Comparison of ENCODE assay signal across 1 cellular context in genomic region chr1:207888647-207889046, GRCh38.
TF ChIP-seq lines count a peak whose summit lies in the region.

No MANE protein-coding gene starts in this region.

TF ChIP-seq in WTC11, 78 proteins besides CTCF, POLR2A, EP300 and RAD21 (continued from another document):
- TF ChIP-seq, protein P1, sequence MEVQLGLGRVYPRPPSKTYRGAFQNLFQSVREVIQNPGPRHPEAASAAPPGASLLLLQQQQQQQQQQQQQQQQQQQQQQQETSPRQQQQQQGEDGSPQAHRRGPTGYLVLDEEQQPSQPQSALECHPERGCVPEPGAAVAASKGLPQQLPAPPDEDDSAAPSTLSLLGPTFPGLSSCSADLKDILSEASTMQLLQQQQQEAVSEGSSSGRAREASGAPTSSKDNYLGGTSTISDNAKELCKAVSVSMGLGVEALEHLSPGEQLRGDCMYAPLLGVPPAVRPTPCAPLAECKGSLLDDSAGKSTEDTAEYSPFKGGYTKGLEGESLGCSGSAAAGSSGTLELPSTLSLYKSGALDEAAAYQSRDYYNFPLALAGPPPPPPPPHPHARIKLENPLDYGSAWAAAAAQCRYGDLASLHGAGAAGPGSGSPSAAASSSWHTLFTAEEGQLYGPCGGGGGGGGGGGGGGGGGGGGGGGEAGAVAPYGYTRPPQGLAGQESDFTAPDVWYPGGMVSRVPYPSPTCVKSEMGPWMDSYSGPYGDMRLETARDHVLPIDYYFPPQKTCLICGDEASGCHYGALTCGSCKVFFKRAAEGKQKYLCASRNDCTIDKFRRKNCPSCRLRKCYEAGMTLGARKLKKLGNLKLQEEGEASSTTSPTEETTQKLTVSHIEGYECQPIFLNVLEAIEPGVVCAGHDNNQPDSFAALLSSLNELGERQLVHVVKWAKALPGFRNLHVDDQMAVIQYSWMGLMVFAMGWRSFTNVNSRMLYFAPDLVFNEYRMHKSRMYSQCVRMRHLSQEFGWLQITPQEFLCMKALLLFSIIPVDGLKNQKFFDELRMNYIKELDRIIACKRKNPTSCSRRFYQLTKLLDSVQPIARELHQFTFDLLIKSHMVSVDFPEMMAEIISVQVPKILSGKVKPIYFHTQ (CRISPR knock-in tag; IDR thresholded peaks at IDR 0.05): no peak
- TF ChIP-seq ZNF423 (CRISPR knock-in tag; IDR thresholded peaks at IDR 0.05) (no peak), HMGA2 (CRISPR knock-in tag; IDR thresholded peaks at IDR 0.05) (no peak), NR3C1 (CRISPR knock-in tag; conservative IDR thresholded peaks at IDR 0.05; ENCODE audit: low read depth) (no peak), JAZF1 (CRISPR knock-in tag; IDR thresholded peaks at IDR 0.05) (no peak), FOXK1 (CRISPR knock-in tag; IDR thresholded peaks at IDR 0.05) (no peak), CREM (CRISPR knock-in tag; IDR thresholded peaks at IDR 0.05) (no peak), SOX15 (CRISPR knock-in tag; IDR thresholded peaks at IDR 0.05) (no peak), FOXP1 (CRISPR knock-in tag; IDR thresholded peaks at IDR 0.05; ENCODE audit: borderline replicate concordance) (no peak), GABPB1 (CRISPR knock-in tag; IDR thresholded peaks at IDR 0.05) (no peak), CREB1 (CRISPR knock-in tag; IDR thresholded peaks at IDR 0.05) (no peak), ATF1 (CRISPR knock-in tag; IDR thresholded peaks at IDR 0.05) (no peak)
- TF ChIP-seq, protein P2, sequence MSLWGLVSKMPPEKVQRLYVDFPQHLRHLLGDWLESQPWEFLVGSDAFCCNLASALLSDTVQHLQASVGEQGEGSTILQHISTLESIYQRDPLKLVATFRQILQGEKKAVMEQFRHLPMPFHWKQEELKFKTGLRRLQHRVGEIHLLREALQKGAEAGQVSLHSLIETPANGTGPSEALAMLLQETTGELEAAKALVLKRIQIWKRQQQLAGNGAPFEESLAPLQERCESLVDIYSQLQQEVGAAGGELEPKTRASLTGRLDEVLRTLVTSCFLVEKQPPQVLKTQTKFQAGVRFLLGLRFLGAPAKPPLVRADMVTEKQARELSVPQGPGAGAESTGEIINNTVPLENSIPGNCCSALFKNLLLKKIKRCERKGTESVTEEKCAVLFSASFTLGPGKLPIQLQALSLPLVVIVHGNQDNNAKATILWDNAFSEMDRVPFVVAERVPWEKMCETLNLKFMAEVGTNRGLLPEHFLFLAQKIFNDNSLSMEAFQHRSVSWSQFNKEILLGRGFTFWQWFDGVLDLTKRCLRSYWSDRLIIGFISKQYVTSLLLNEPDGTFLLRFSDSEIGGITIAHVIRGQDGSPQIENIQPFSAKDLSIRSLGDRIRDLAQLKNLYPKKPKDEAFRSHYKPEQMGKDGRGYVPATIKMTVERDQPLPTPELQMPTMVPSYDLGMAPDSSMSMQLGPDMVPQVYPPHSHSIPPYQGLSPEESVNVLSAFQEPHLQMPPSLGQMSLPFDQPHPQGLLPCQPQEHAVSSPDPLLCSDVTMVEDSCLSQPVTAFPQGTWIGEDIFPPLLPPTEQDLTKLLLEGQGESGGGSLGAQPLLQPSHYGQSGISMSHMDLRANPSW (CRISPR knock-in tag; conservative IDR thresholded peaks at IDR 0.05; ENCODE audit: low read depth): no peak
- TF ChIP-seq, protein P3, sequence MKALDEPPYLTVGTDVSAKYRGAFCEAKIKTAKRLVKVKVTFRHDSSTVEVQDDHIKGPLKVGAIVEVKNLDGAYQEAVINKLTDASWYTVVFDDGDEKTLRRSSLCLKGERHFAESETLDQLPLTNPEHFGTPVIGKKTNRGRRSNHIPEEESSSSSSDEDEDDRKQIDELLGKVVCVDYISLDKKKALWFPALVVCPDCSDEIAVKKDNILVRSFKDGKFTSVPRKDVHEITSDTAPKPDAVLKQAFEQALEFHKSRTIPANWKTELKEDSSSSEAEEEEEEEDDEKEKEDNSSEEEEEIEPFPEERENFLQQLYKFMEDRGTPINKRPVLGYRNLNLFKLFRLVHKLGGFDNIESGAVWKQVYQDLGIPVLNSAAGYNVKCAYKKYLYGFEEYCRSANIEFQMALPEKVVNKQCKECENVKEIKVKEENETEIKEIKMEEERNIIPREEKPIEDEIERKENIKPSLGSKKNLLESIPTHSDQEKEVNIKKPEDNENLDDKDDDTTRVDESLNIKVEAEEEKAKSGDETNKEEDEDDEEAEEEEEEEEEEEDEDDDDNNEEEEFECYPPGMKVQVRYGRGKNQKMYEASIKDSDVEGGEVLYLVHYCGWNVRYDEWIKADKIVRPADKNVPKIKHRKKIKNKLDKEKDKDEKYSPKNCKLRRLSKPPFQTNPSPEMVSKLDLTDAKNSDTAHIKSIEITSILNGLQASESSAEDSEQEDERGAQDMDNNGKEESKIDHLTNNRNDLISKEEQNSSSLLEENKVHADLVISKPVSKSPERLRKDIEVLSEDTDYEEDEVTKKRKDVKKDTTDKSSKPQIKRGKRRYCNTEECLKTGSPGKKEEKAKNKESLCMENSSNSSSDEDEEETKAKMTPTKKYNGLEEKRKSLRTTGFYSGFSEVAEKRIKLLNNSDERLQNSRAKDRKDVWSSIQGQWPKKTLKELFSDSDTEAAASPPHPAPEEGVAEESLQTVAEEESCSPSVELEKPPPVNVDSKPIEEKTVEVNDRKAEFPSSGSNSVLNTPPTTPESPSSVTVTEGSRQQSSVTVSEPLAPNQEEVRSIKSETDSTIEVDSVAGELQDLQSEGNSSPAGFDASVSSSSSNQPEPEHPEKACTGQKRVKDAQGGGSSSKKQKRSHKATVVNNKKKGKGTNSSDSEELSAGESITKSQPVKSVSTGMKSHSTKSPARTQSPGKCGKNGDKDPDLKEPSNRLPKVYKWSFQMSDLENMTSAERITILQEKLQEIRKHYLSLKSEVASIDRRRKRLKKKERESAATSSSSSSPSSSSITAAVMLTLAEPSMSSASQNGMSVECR (CRISPR knock-in tag; IDR thresholded peaks at IDR 0.05; ENCODE audit: borderline replicate concordance): no peak
